ENCODE assay signal across 20 cellular contexts in genomic region chr9:127644428-127644827, GRCh38. TPM values are rescaled to one million over a fixed set of nuclear protein-coding genes. Genes with fewer than 3 reads are reported as not detected.
DNase-seq lines count a peak whose midpoint lies in the region; ATAC-seq, FAIRE-seq and TF ChIP-seq lines count a peak whose summit lies in the region.
"Had no signal": no experiment of that assay in that cellular context is flagged by ENCODE, and none has a peak within 500 bp of the region (broad histone marks: within the 10 kb centered on the region; RNA-seq: fewer than 3 reads in every experiment).

No MANE protein-coding gene starts in this region.

- ATAC-seq in left ventricle myocardium superior (peak; percentile 23), Right ventricle myocardium inferior (no peak), body of pancreas (peak; percentile 25), lung (ENCODE audit: insufficient read depth, low FRiP score) (peak; percentile 38)
- ATAC-seq: CD8-positive, alpha-beta T cell had no signal

- H3K9me3 ChIP-seq in body of pancreas: no peaks in the 10 kb centered on the region
- H3K9me3 ChIP-seq in lung (ENCODE audit: control insufficient read depth in 2 of 2, insufficient read depth in 1 of 2, low read length in 1 of 2): no peaks in the 10 kb centered on the region
- H3K9me3 ChIP-seq: BLaER1 treated with 17β-estradiol and CSF1 and Interleukin-3, amounts not matched to agents 10 nM and 100 nM had no signal

- H3K4me1 ChIP-seq in body of pancreas: peaks cover 31% of the 10 kb centered on the region
- peaks cover 6 to 7% of the 10 kb centered on the region in 2 donors for H3K4me1 ChIP-seq in lung (ENCODE audit: control insufficient read depth in 2 of 2, insufficient read depth in 2 of 2, low read length in 2 of 2)
- H3K4me1 ChIP-seq: BLaER1 treated with 17β-estradiol and CSF1 and Interleukin-3, amounts not matched to agents 10 nM and 100 nM had no signal

- H3K27ac Mint-ChIP-seq in activated CD4-positive, alpha-beta memory T cell treated with anti-CD3 and anti-CD28 coated beads for 36 hours: no peak overlapping the region
- H3K27ac Mint-ChIP-seq: CD8-positive, alpha-beta T cell had no signal

- no peaks in the 10 kb centered on the region for H3K9me3 Mint-ChIP-seq in activated CD4-positive, alpha-beta memory T cell treated with anti-CD3 and anti-CD28 coated beads for 36 hours
- H3K9me3 Mint-ChIP-seq: CD8-positive, alpha-beta T cell; IgD-negative memory B cell had no signal

- POLR2A ChIA-PET in activated CD4-positive, alpha-beta memory T cell treated with anti-CD3 and anti-CD28 coated beads for 36 hours (lab: Charles Lee): no interaction called here

- H3K4me1 Mint-ChIP-seq in activated CD4-positive, alpha-beta memory T cell treated with anti-CD3 and anti-CD28 coated beads for 36 hours (ENCODE audit: low read depth): peaks cover 3% of the 10 kb centered on the region
- H3K4me1 Mint-ChIP-seq: IgD-negative memory B cell had no signal

- no peak for FAIRE-seq in GM12891 (lab: Jason Lieb, UNC)
- FAIRE-seq: HTR-8/SVneo had no signal

- 64% methylated on average over 4 of the region's 4 CpGs; no CpG with 5 or more reads in 1 of the 2 donors for WGBS in body of pancreas, 2 donors
- 73 to 89% methylated on average over 4 of the region's 4 CpGs for WGBS in lung, 2 donors

- no peaks in the 10 kb centered on the region for H3K36me3 ChIP-seq in body of pancreas (replicated peaks in 1 of 2; ENCODE audit: insufficient read depth in 1 of 2, low read depth in 2 of 2)
- no peaks in the 10 kb centered on the region for H3K36me3 ChIP-seq in lung (ENCODE audit: control insufficient read depth in 2 of 2, insufficient read depth in 2 of 2, low read length in 2 of 2)
- H3K36me3 ChIP-seq: BLaER1 treated with 17β-estradiol and CSF1 and Interleukin-3, amounts not matched to agents 10 nM and 100 nM had no signal

- no peak overlapping the region for H3K4me3 Mint-ChIP-seq in activated CD4-positive, alpha-beta memory T cell treated with anti-CD3 and anti-CD28 coated beads for 36 hours
- H3K4me3 Mint-ChIP-seq: CD8-positive, alpha-beta T cell; IgD-negative memory B cell had no signal

- no peaks in the 10 kb centered on the region for H3K27me3 ChIP-seq in body of pancreas
- no peaks in the 10 kb centered on the region for H3K27me3 ChIP-seq in lung (ENCODE audit: control insufficient read depth, insufficient read depth)
- H3K27me3 ChIP-seq: BLaER1 treated with 17β-estradiol and CSF1 and Interleukin-3, amounts not matched to agents 10 nM and 100 nM had no signal

- no peaks in the 10 kb centered on the region for H3K36me3 Mint-ChIP-seq in activated CD4-positive, alpha-beta memory T cell treated with anti-CD3 and anti-CD28 coated beads for 36 hours
- H3K36me3 Mint-ChIP-seq: CD8-positive, alpha-beta T cell; IgD-negative memory B cell had no signal

- H3K27ac ChIP-seq in body of pancreas (peak overlapping the region in 3 of 4 donors; percentile 49 to 69 (median 68)), lung (ENCODE audit: low read depth in 1 of 2, low read length in 1 of 2) (peak overlapping the region in 1 of 2 donors; percentile 48)
- H3K27ac ChIP-seq: BLaER1 treated with 17β-estradiol and CSF1 and Interleukin-3, amounts not matched to agents 10 nM and 100 nM; SK-N-MC had no signal

- intact Hi-C loops in left ventricle myocardium superior (cut with micrococcal nuclease): no loop called here
- intact Hi-C loops in Right ventricle myocardium inferior (cut with DNase I): no loop called here
- intact Hi-C loops in body of pancreas (cut with DNase I): no loop called here
- intact Hi-C loops in activated CD4-positive, alpha-beta memory T cell treated with anti-CD3 and anti-CD28 coated beads for 36 hours (cut with micrococcal nuclease): no loop called here

- TF ChIP-seq CTCF in body of pancreas (IDR thresholded peaks at IDR 0.05) (no peak), lung (IDR thresholded peaks at IDR 0.05; ENCODE audit: control extremely low read depth, extremely low read depth) (no peak)

- H3K4me3 ChIP-seq in body of pancreas (no peak overlapping the region), lung (no peak overlapping the region)
- H3K4me3 ChIP-seq: BLaER1 treated with 17β-estradiol and CSF1 and Interleukin-3, amounts not matched to agents 10 nM and 100 nM; SK-N-MC had no signal

- CTCF ChIA-PET in activated CD4-positive, alpha-beta memory T cell treated with anti-CD3 and anti-CD28 coated beads for 36 hours (lab: Charles Lee): no interaction called here

- TF ChIP-seq POLR2A in body of pancreas (IDR thresholded peaks at IDR 0.05) (no peak), GM12891 (IDR thresholded peaks at IDR 0.05; ENCODE audit: low read depth, low read length) (no peak)

- H3K27me3 Mint-ChIP-seq in activated CD4-positive, alpha-beta memory T cell treated with anti-CD3 and anti-CD28 coated beads for 36 hours: no peaks in the 10 kb centered on the region

- DNase-seq in left ventricle myocardium superior (no peak), Right ventricle myocardium inferior (ENCODE audit: missing footprints) (no peak), body of pancreas (peak in 1 of 4 donors; percentile 24), lung (ENCODE audit: low spot score) (no peak), GM12891 (ENCODE audit: insufficient read length, low spot score) (no peak)
- no peak for DNase-seq in activated naive CD4-positive, alpha-beta T cell treated with Interleukin-2 at 50 U/mL for 16 hours
- DNase-seq in activated CD4-positive, alpha-beta memory T cell treated with anti-CD3 and anti-CD28 coated beads for 36 hours: no peak
- DNase-seq: Calu3; CD8-positive, alpha-beta T cell; DMS79 treated with DMSO at 0.1 percent for 48 hours; H7; Karpas-422; NCI-H1048; NCI-H1436; NCI-H2029; NCI-H345 had no signal

TF ChIP-seq in GM12891, 5 proteins besides CTCF, POLR2A, EP300 and RAD21:
- TF ChIP-seq SPI1 (IDR thresholded peaks at IDR 0.05; ENCODE audit: low read depth, low read length): no peak
- TF ChIP-seq POLR2AphosphoS5 (IDR thresholded peaks at IDR 0.05; ENCODE audit: low read depth, low read length): no peak
- TF ChIP-seq PAX5 (IDR thresholded peaks at IDR 0.05; ENCODE audit: insufficient read depth, low read length, severe bottlenecking): no peak
- TF ChIP-seq TAF1 (IDR thresholded peaks at IDR 0.05; ENCODE audit: low read depth, low read length): no peak
- no peak for TF ChIP-seq POU2F2 (IDR thresholded peaks at IDR 0.05; ENCODE audit: low read depth, low read length)

RNA-seq across cellular contexts. Expression of gene STXBP1, which starts 32.4 kb away (rescaled TPM):
- total RNA-seq in left ventricle myocardium superior (49.4 TPM), Right ventricle myocardium inferior (51.5 TPM), body of pancreas (10 to 100 TPM; 34.5 to 39.9 TPM), lung (10 to 100 TPM; 61.5 to 65.8 TPM)
- polyA plus RNA-seq in lung: 10 to 100 TPM; 19.2 to 32.0 TPM
- 0.59 TPM for polyA plus RNA-seq in GM12891 (2012; ENCODE audit: low read depth, missing spikeins)
- total RNA-seq in activated CD4-positive, alpha-beta memory T cell treated with anti-CD3 and anti-CD28 coated beads for 36 hours: 10 to 100 TPM; 27.3 to 27.8 TPM
